8 cellular contexts compared by ENCODE assay signal in the genomic region with DNA sequence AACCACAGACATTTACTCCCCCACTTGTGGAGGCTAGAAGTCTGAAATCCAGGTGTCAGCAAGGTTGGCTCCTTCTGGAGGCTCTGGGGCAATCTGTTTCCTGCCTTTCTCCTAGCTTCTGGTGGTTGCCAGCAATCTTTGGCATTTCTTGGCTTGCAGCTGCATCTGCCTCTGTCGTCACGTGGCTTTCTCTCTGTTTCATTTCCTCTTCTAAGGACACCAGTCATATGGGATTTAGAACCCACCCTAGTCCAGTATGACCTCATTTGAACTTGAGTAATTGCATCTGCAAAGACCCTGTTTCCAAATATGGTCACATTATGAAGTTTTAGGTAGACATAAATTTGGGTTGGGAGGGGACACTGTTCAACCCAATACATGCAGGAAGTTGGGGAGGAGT. TPM values are rescaled to one million over a fixed set of nuclear protein-coding genes. Genes with fewer than 3 reads are reported as not detected.
A peak's percentile ranks its signal among the peaks of the same experiment; 100 is the strongest.
DNase-seq lines count a peak whose midpoint lies in the region; ATAC-seq, FAIRE-seq and TF ChIP-seq lines count a peak whose summit lies in the region.

No MANE protein-coding gene starts in this region.

- no peak overlapping the region for H2AFZ ChIP-seq in H9 (ENCODE audit: low read length)

- H2BK120ac ChIP-seq in H9 (ENCODE audit: low read depth, low read length, poor library complexity, severe bottlenecking): no peak overlapping the region

- H3T11ph ChIP-seq in H9 (ENCODE audit: low read length): no peak overlapping the region

- H4K20me1 ChIP-seq in H9 (ENCODE audit: control insufficient read depth, insufficient read depth, insufficient read length): no peaks in the 10 kb centered on the region

- no peak overlapping the region for H2BK12ac ChIP-seq in H9 (ENCODE audit: insufficient read length, low read depth, low read length)

- H2BK15ac ChIP-seq in H9 (ENCODE audit: low read depth, low read length): no peak overlapping the region

- no peak overlapping the region for H4K8ac ChIP-seq in H9 (replicated peaks; ENCODE audit: insufficient read length, low read depth, low read length)

- H4K91ac ChIP-seq in H9 (ENCODE audit: insufficient read length, low read depth, low read length): no peak overlapping the region

- H2BK5ac ChIP-seq in H9 (ENCODE audit: insufficient read length, low read length): no peak overlapping the region

- POLR2A ChIA-PET in A549 (lab: Yijun Ruan, JAX): no interaction called here

- no peak overlapping the region for H3K14ac ChIP-seq in H9 (ENCODE audit: insufficient read depth, low read length)

- H2BK20ac ChIP-seq in H9 (ENCODE audit: low read depth, low read length, poor library complexity, severe bottlenecking): no peak overlapping the region

- H3K27ac Mint-ChIP-seq in H9: no peak overlapping the region
- H3K27ac Mint-ChIP-seq in activated naive CD4-positive, alpha-beta T cell treated with anti-CD3 and anti-CD28 coated beads, Interleukin-2, amount 10 ng/mL, durations not matched to agents 7 days and 5 days: no peak overlapping the region

- intact Hi-C loops in left cardiac atrium (cut with DNase I): no loop called here

- peaks cover 63% of the 10 kb centered on the region for H3K27me3 ChIP-seq in H9 (ENCODE audit: insufficient read depth, low read length)

- no peak for TF ChIP-seq EP300 in A549 (IDR thresholded peaks at IDR 0.05)

- H3K23ac ChIP-seq in H9 (ENCODE audit: insufficient read length, low read depth, low read length): no peak overlapping the region

- no peaks in the 10 kb centered on the region for H3K79me2 ChIP-seq in H9 (ENCODE audit: insufficient read depth, low read length)

- H3K4me1 ChIP-seq in A549: peaks cover 63% of the 10 kb centered on the region
- H3K4me1 ChIP-seq in H9 (ENCODE audit: insufficient read depth, low read length): peaks cover 3% of the 10 kb centered on the region; the same call in 1 of the 2 replicates

- H3K36me3 Mint-ChIP-seq in H9 (ENCODE audit: insufficient read depth in 1 of 3, low read depth in 3 of 3): no peaks in the 10 kb centered on the region
- no peaks in the 10 kb centered on the region for H3K36me3 Mint-ChIP-seq in activated naive CD4-positive, alpha-beta T cell treated with anti-CD3 and anti-CD28 coated beads, Interleukin-2, amount 10 ng/mL, durations not matched to agents 7 days and 5 days

- no peak for TF ChIP-seq RAD21 in A549 (conservative IDR thresholded peaks at IDR 0.05 in 1 of 2, IDR thresholded peaks at IDR 0.05 in 1 of 2)

- no peak overlapping the region for H3K4me3 Mint-ChIP-seq in H9
- no peak overlapping the region for H3K4me3 Mint-ChIP-seq in activated naive CD4-positive, alpha-beta T cell treated with anti-CD3 and anti-CD28 coated beads, Interleukin-2, amount 10 ng/mL, durations not matched to agents 7 days and 5 days

- DNase-seq in A549 (ENCODE audit: low read depth in 1 of 2, low spot score in 1 of 2) (no peak), HCEC 1CT (peak; percentile 63), SKM-1 (lab: John Stamatoyannopoulos, UW; ENCODE audit: unreplicated experiment) (peak; percentile 35), left cardiac atrium (peak; percentile 33), D721Med (ENCODE audit: insufficient read length, low spot score) (no peak), H9 (no peak)
- DNase-seq in activated naive CD4-positive, alpha-beta T cell treated with anti-CD3 and anti-CD28 coated beads, Interleukin-2, amount 10 ng/mL, durations not matched to agents 7 days and 5 days: no peak

- H3K4me1 Mint-ChIP-seq in H9: peaks cover 25 to 29% of the 10 kb centered on the region in 2 experiments
- peaks cover 17% of the 10 kb centered on the region for H3K4me1 Mint-ChIP-seq in activated naive CD4-positive, alpha-beta T cell treated with anti-CD3 and anti-CD28 coated beads, Interleukin-2, amount 10 ng/mL, durations not matched to agents 7 days and 5 days

- no peaks in the 10 kb centered on the region for H3K79me1 ChIP-seq in H9 (ENCODE audit: insufficient read depth, low read depth, low read length, poor library complexity, severe bottlenecking)

- no peak overlapping the region for H3K18ac ChIP-seq in H9 (ENCODE audit: insufficient read length, low read depth, low read length)

- H3K27me3 Mint-ChIP-seq in H9 (ENCODE audit: low read depth): peaks cover 100% of the 10 kb centered on the region
- H3K27me3 Mint-ChIP-seq in activated naive CD4-positive, alpha-beta T cell treated with anti-CD3 and anti-CD28 coated beads, Interleukin-2, amount 10 ng/mL, durations not matched to agents 7 days and 5 days: peaks cover 54% of the 10 kb centered on the region

- H3K9me3 ChIP-seq in A549 (no peaks in the 10 kb centered on the region), H9 (ENCODE audit: control insufficient read depth, low read depth, low read length) (no peaks in the 10 kb centered on the region)

- no peak overlapping the region for H3K4ac ChIP-seq in H9 (ENCODE audit: low read depth, low read length)

- no peak overlapping the region for H4K5ac ChIP-seq in H9 (ENCODE audit: insufficient read length, low read depth, low read length)

- WGBS in A549 (ENCODE audit: missing lambda C conversion rate): 65% methylated on average over 2 of the region's 2 CpGs
- no CpG with 5 or more reads among the region's 2 CpGs for WGBS in H9 (ENCODE audit: extremely low coverage, insufficient read length, low lambda C conversion rate)

- H3K9me3 Mint-ChIP-seq in H9: no peaks in the 10 kb centered on the region; a peak in 1 of 5 replicates
- H3K9me3 Mint-ChIP-seq in activated naive CD4-positive, alpha-beta T cell treated with anti-CD3 and anti-CD28 coated beads, Interleukin-2, amount 10 ng/mL, durations not matched to agents 7 days and 5 days: no peaks in the 10 kb centered on the region

- H3K9ac ChIP-seq in H9 (ENCODE audit: extremely low read depth, insufficient read length, low read length): no peak overlapping the region

- H3K23me2 ChIP-seq in H9 (ENCODE audit: insufficient read length, low read depth, low read length, poor library complexity, severe bottlenecking): no peaks in the 10 kb centered on the region

- H3K27ac ChIP-seq in A549: peak overlapping the region; percentile 66 to 70; a peak in 5 of 6 replicates
- no peak overlapping the region for H3K27ac ChIP-seq in H9 (ENCODE audit: insufficient read length, low read depth, low read length)

- CTCF ChIA-PET in A549 (lab: Yijun Ruan, JAX): interaction anchor here (0.9 to 6.0 kb wide), 7 partner anchors 14 to 144 kb away, joined by 3 to 31 read pairs (median 4); a partner anchor contains a TSS
- CTCF ChIA-PET in activated naive CD4-positive, alpha-beta T cell treated with anti-CD3 and anti-CD28 coated beads, Interleukin-2, amount 10 ng/mL, durations not matched to agents 7 days and 5 days (lab: Charles Lee): interaction anchor here (0.5 kb wide), 1 partner anchor 9 kb away, joined by 3 read pairs; no protein-coding TSS in a partner anchor

- no peak overlapping the region for H2AK5ac ChIP-seq in H9 (ENCODE audit: insufficient read length, low read length)

- H3K4me3 ChIP-seq in A549: no peak overlapping the region

- TF ChIP-seq CTCF in A549 (IDR thresholded peaks at IDR 0.05): no peak
- no peak for TF ChIP-seq CTCF in D721Med (IDR thresholded peaks at IDR 0.05; ENCODE audit: insufficient read depth, missing control alignments)
- no peak for TF ChIP-seq CTCF in H9 (conservative IDR thresholded peaks at IDR 0.05)

- no peak overlapping the region for H3K56ac ChIP-seq in H9 (ENCODE audit: insufficient read length, low read depth, low read length)

- no peak for FAIRE-seq in A549 (lab: Jason Lieb, UNC)
- FAIRE-seq in D721Med (lab: Jason Lieb, UNC): no peak

- no peak for TF ChIP-seq POLR2A in A549 (IDR thresholded peaks at IDR 0.05; ENCODE audit: low read length)

- no peak for ATAC-seq in A549
- peak; percentile 38 to 48 for ATAC-seq in left cardiac atrium
- no peak for ATAC-seq in HG02938 (IDR thresholded peaks at IDR 0.05; ENCODE audit: unreplicated experiment)

- H3K4me2 ChIP-seq in A549: peak overlapping the region; percentile 56
- H3K4me2 ChIP-seq in H9 (ENCODE audit: insufficient read depth, insufficient read length, low read length): no peak overlapping the region

TF ChIP-seq in A549, 52 proteins besides CTCF, POLR2A, EP300 and RAD21:
- TF ChIP-seq POLR2AphosphoS2 (conservative IDR thresholded peaks at IDR 0.05; ENCODE audit: low read length) (no peak), HDAC2 (IDR thresholded peaks at IDR 0.05) (no peak)
- TF ChIP-seq, protein P1, sequence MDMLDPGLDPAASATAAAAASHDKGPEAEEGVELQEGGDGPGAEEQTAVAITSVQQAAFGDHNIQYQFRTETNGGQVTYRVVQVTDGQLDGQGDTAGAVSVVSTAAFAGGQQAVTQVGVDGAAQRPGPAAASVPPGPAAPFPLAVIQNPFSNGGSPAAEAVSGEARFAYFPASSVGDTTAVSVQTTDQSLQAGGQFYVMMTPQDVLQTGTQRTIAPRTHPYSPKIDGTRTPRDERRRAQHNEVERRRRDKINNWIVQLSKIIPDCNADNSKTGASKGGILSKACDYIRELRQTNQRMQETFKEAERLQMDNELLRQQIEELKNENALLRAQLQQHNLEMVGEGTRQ (IDR thresholded peaks at IDR 0.05): no peak

RNA-seq across cellular contexts. Expression of a gene that starts 56.2 kb away (rescaled TPM):
- 45.9 and 50.0 TPM in 2 replicates for polyA plus RNA-seq in A549 (2011; rRNA removed)
- polyA plus RNA-seq in A549 (2012; cell fraction: cytosol; rRNA removed): 45.6 and 53.1 TPM in 2 replicates
- 55.6 and 60.8 TPM in 2 replicates for polyA plus RNA-seq in A549 (2012; cell fraction: nucleus; rRNA removed)
- polyA plus RNA-seq in A549 (2017; fragmentation: RNase III; extraction: RNeasy Plus Mini Kit Qiagen cat#74134 plus additional on column Dnase treatment): 81.6 to 94.4 TPM (median 84.2 TPM) in 3 replicates
- polyA minus RNA-seq in A549 (2011; rRNA and poly(A)+ RNA removed): 42.9 and 66.1 TPM in 2 replicates
- total RNA-seq in left cardiac atrium: 10 to 100 TPM; 20.5 to 32.1 TPM
- total RNA-seq in H9 (2021): 29.9 and 31.1 TPM in 2 replicates

Comparison
In these comparisons a context has a peak if more than half of its experiments do, and no peak if none do; other contexts are left out.
1. ATAC-seq: peak in left cardiac atrium (2 of 2); none in A549 (0 of 2) and HG02938 (single experiment).
2. DNase-seq: peak in HCEC 1CT (single experiment), SKM-1 (single experiment) and left cardiac atrium (single experiment); none in A549 (0 of 2), D721Med (single experiment), H9 (single experiment) and activated naive CD4-positive, alpha-beta T cell treated with anti-CD3 and anti-CD28 coated beads, Interleukin-2, amount 10 ng/mL, durations not matched to agents 7 days and 5 days (single experiment).